ENCODE assay signal across 12 cellular contexts in the genomic region with DNA sequence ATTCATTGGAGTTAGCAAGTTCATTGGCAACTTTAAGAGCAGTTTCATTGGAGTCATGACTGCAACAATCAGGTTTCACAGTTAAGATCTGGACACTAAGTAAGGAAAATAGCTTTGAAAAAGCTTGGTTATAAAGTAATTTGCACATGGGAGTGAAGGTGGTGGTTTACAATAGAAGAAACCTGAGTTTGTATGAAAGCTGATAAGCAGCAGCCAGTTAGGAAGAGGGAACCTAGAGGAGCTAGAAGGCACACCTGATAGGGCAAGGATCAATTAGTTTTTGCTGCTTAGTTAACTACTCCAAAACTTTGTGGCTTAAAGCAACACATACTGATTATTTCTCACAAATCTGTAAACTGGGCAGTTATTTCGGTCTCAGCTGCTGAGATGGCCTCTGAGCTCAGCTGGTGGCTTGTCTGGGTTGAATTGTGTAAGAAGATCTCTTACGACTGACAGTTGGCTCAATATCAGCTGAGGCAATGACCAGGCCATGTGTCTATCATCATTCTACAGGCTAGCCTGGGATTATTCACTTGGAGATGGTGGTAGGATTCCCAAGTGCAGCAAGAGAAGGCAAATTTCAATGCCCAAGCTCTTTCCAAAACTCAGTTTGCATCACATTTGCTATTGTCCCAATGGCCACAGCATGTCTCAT.
"Had no signal": no experiment of that assay in that cellular context is flagged by ENCODE, and none has a peak within 500 bp of the region (broad histone marks: within the 10 kb centered on the region; RNA-seq: fewer than 3 reads in every experiment).

No MANE protein-coding gene starts in this region.

- H3K4me3 ChIP-seq: gastroesophageal sphincter, skin epidermis had no signal

- H3K36me3 ChIP-seq: gastroesophageal sphincter had no signal

- H3K9ac ChIP-seq: parathyroid adenoma had no signal

- H3K9me3 ChIP-seq: gastroesophageal sphincter had no signal

- H2AFZ ChIP-seq: parathyroid adenoma had no signal

- FAIRE-seq: urothelium cell line had no signal

- H3K9me3 Mint-ChIP-seq: type B pancreatic cell had no signal

- H3K27ac ChIP-seq: gastroesophageal sphincter, parathyroid adenoma, skin epidermis had no signal

- H3K36me3 Mint-ChIP-seq: type B pancreatic cell had no signal

- H3K79me2 ChIP-seq: parathyroid adenoma had no signal

- H3K27me3 Mint-ChIP-seq: type B pancreatic cell had no signal

- DNase-seq: effector memory CD4-positive, alpha-beta T cell; glutamatergic neuron; kidney; occipital lobe; stimulated activated CD4-positive, alpha-beta T cell treated with anti-CD3 and anti-CD28 coated beads, Interleukin-2, amount 100 ng/mL, for 48 hours; stimulated activated naive CD4-positive, alpha-beta T cell treated with Interleukin-2 at 50 U/mL for 16 hours had no signal

- H3K4me3 Mint-ChIP-seq: nephron, type B pancreatic cell had no signal

- H3K4me1 ChIP-seq: gastroesophageal sphincter, parathyroid adenoma had no signal

- H3K27me3 ChIP-seq: gastroesophageal sphincter had no signal

- H3K27ac Mint-ChIP-seq: nephron, type B pancreatic cell had no signal
